25 cellular contexts compared by ENCODE assay signal in the genomic region with DNA sequence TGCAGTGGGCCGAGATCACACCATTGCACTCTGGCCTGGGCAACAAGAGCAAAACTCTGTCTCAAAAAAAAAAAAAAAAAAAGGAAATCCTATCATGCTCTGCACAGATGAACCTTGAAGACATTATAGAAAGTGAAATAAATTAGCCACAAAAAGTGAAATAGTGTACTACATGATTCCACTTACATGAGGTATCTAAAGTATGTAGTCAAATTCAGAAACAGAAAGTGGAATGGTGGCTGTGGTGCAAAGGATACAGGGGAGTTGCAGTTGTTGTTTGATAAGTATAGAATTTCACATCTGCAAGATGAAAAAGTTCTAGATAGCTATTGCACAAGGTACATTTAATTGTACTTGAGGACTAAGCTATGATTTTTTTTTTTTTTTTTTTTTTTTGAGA.
"Had no signal": no experiment of that assay in that cellular context is flagged by ENCODE, and none has a peak within 500 bp of the region (broad histone marks: within the 10 kb centered on the region; RNA-seq: fewer than 3 reads in every experiment).

No MANE protein-coding gene starts in this region.

- FAIRE-seq: keratinocyte, pancreas, small intestine had no signal

- H3K4me1 ChIP-seq: pancreas, right lobe of liver had no signal

- H3K27ac Mint-ChIP-seq: dendritic cell treated with granulocyte-macrophage colony-stimulating factor and Interleukin-4, amounts not matched to agents 40 ng/mL and 50 ng/mL, for 4 days; memory B cell; natural killer cell; progenitor cell of endocrine pancreas; stimulated activated naive B cell treated with anti-CD40 and anti-IgM and Interleukin-4, amounts not matched to agents 10 μg/mL and 1 μg/mL and 100 μg/mL, for 72 hours had no signal

- H3K9me3 ChIP-seq: gastrocnemius medialis, neutrophil, pancreas, right lobe of liver, stomach, thyroid gland, vagina had no signal

- H3K4me3 ChIP-seq: gastrocnemius medialis, lung, pancreas, right lobe of liver, stomach, thyroid gland, vagina had no signal

- H3K4me1 Mint-ChIP-seq: memory B cell, natural killer cell had no signal

- H3K9me3 Mint-ChIP-seq: memory B cell, natural killer cell had no signal

- H3K27me3 ChIP-seq: gastrocnemius medialis, neutrophil, pancreas, right lobe of liver, stomach, thyroid gland, vagina had no signal

- H3K4me3 Mint-ChIP-seq: dendritic cell treated with granulocyte-macrophage colony-stimulating factor and Interleukin-4, amounts not matched to agents 40 ng/mL and 50 ng/mL, for 4 days; endodermal cell; memory B cell; natural killer cell; stimulated activated naive B cell treated with anti-CD40 and anti-IgM and Interleukin-4, amounts not matched to agents 10 μg/mL and 1 μg/mL and 100 μg/mL, for 72 hours had no signal

- ATAC-seq: esophagus mucosa; gastrocnemius medialis; left lobe of liver; natural killer cell; pancreas; right lobe of liver; stimulated activated naive B cell treated with anti-CD40 and anti-IgM and Interleukin-4, amounts not matched to agents 10 μg/mL and 1 μg/mL and 100 μg/mL, for 72 hours had no signal

- H3K36me3 ChIP-seq: gastrocnemius medialis, neutrophil, pancreas, right lobe of liver, stomach, thyroid gland, vagina had no signal

- DNase-seq: effector CD8-positive, alpha-beta T cell; endodermal cell; foreskin fibroblast; gastrocnemius medialis; head of caudate nucleus; natural killer cell; pancreas; right lobe of liver; small intestine; stimulated activated CD4-positive, alpha-beta T cell treated with anti-CD3 and anti-CD28 coated beads, Interleukin-15, amount 100 ng/mL, for 24 hours; stimulated activated CD4-positive, alpha-beta T cell treated with anti-CD3 and anti-CD28 coated beads, Interleukin-2, amount 100 ng/mL, for 48 hours; stimulated activated naive B cell treated with anti-CD40 and anti-IgM and Interleukin-4, amounts not matched to agents 10 μg/mL and 1 μg/mL and 100 μg/mL, for 72 hours; stomach; thyroid gland; trophoblast cell had no signal

- H3K27ac ChIP-seq: epithelial cell of prostate, gastrocnemius medialis, neutrophil, pancreas, right lobe of liver, stomach, thyroid gland, vagina had no signal

- H3K27me3 Mint-ChIP-seq: dendritic cell treated with granulocyte-macrophage colony-stimulating factor and Interleukin-4, amounts not matched to agents 40 ng/mL and 50 ng/mL, for 4 days; memory B cell; progenitor cell of endocrine pancreas; stimulated activated naive B cell treated with anti-CD40 and anti-IgM and Interleukin-4, amounts not matched to agents 10 μg/mL and 1 μg/mL and 100 μg/mL, for 72 hours had no signal
